In genomic region chr22:17647996-17648395, GRCh38 we compare ENCODE assay signal across 23 cellular contexts. TPM values are rescaled to one million over a fixed set of nuclear protein-coding genes. Genes with fewer than 3 reads are reported as not detected.
DNase-seq lines count a peak whose midpoint lies in the region; ATAC-seq, FAIRE-seq and TF ChIP-seq lines count a peak whose summit lies in the region.
"Had no signal": no experiment of that assay in that cellular context is flagged by ENCODE, and none has a peak within 500 bp of the region (broad histone marks: within the 10 kb centered on the region; RNA-seq: fewer than 3 reads in every experiment).

No MANE protein-coding gene starts in this region.

- peak; percentile 20 for DNase-seq in GM03348 (ENCODE audit: low spot score)
- peak; percentile 43 to 72 for DNase-seq in NOMO-1 (lab: John Stamatoyannopoulos, UW; ENCODE audit: unreplicated experiment in 2 of 2)
- no peak for DNase-seq in adipocyte (ENCODE audit: low read depth)
- no peak for DNase-seq in CD4-positive, alpha-beta T cell
- no peak for DNase-seq in hypothalamus (lab: John Stamatoyannopoulos, UW)
- no peak for DNase-seq in small intestine
- DNase-seq: activated T-cell treated with anti-CD3 and anti-CD28 coated beads, Interleukin-2, amount 50 U/mL, for 4 hours; CD4-positive, CD25-positive, alpha-beta regulatory T cell; effector memory CD8-positive, alpha-beta T cell; EL; midbrain; NCI-H146; NCI-H2171; NCI-H526; stimulated activated naive CD4-positive, alpha-beta T cell treated with Interleukin-2 at 50 U/mL for 16 hours had no signal

- H3K27ac ChIP-seq in neutrophil = peak overlapping the region; percentile 65
- no peak overlapping the region for H3K27ac ChIP-seq in CD4-positive, alpha-beta T cell (ENCODE audit: low read depth, low read length)
- H3K27ac ChIP-seq in small intestine (ENCODE audit: low read depth in 1 of 2, low read length in 1 of 2) = no peak overlapping the region
- H3K27ac ChIP-seq: gastroesophageal sphincter had no signal

- peak overlapping the region; percentile 66 for H3K9ac ChIP-seq in adipocyte (ENCODE audit: low read length)

- TF ChIP-seq CTCF in neutrophil (IDR thresholded peaks at IDR 0.05) = no peak
- no peak for TF ChIP-seq CTCF in CD4-positive, alpha-beta T cell (IDR thresholded peaks at IDR 0.05)

- ATAC-seq in CD4-positive, alpha-beta T cell (ENCODE audit: poor library complexity) = no peak
- ATAC-seq: activated T-cell treated with anti-CD3 and anti-CD28 coated beads, Interleukin-2, amount 50 U/mL, for 4 hours; effector memory CD8-positive, alpha-beta T cell; esophagus mucosa; gastroesophageal sphincter; sciatic nerve had no signal

- H3K27me3 ChIP-seq in adipocyte (replicated peaks; ENCODE audit: control insufficient read depth, insufficient read depth, low read length) (no peaks in the 10 kb centered on the region), neutrophil (no peaks in the 10 kb centered on the region), small intestine (ENCODE audit: control insufficient read depth in 2 of 2, insufficient read depth in 2 of 2, low read length in 2 of 2) (no peaks in the 10 kb centered on the region)
- no peaks in the 10 kb centered on the region for H3K27me3 ChIP-seq in CD4-positive, alpha-beta T cell (ENCODE audit: control insufficient read depth, insufficient read depth, low read length)
- H3K27me3 ChIP-seq: gastroesophageal sphincter had no signal

- intact Hi-C loops in CD4-positive, alpha-beta T cell (cut with DNase I, micrococcal nuclease) = no loop called here

- H3K36me3 ChIP-seq in adipocyte (ENCODE audit: control insufficient read depth, insufficient read depth, low read length, severe bottlenecking) = peaks cover 5% of the 10 kb centered on the region
- no peaks in the 10 kb centered on the region for H3K36me3 ChIP-seq in neutrophil
- peaks cover 2 to 5% of the 10 kb centered on the region in 2 donors for H3K36me3 ChIP-seq in small intestine (ENCODE audit: control insufficient read depth in 2 of 2, insufficient read depth in 2 of 2, low read length in 2 of 2)

- no peak overlapping the region for H3K27ac Mint-ChIP-seq in CD4-positive, alpha-beta T cell
- H3K27ac Mint-ChIP-seq: effector memory CD8-positive, alpha-beta T cell; nephron had no signal

- CTCF ChIA-PET in CD4-positive, alpha-beta T cell (lab: Charles Lee) = no interaction called here

- H3K4me1 Mint-ChIP-seq in CD4-positive, alpha-beta T cell (ENCODE audit: low read depth) = peaks cover 7% of the 10 kb centered on the region
- H3K4me1 Mint-ChIP-seq: nephron had no signal

- H3K4me3 Mint-ChIP-seq in CD4-positive, alpha-beta T cell = no peak overlapping the region
- H3K4me3 Mint-ChIP-seq: activated T-cell treated with anti-CD3 and anti-CD28 coated beads, Interleukin-2, amount 50 U/mL, for 4 hours; CD4-positive, CD25-positive, alpha-beta regulatory T cell; effector memory CD8-positive, alpha-beta T cell; nephron had no signal

- H3K4me1 ChIP-seq in adipocyte (ENCODE audit: control insufficient read depth, insufficient read depth, low read length) (peaks cover 27% of the 10 kb centered on the region), neutrophil (ENCODE audit: control insufficient read depth in 1 of 2, insufficient read depth in 1 of 2, low read depth in 1 of 2, low read length in 1 of 2) (peaks cover 27 to 36% of the 10 kb centered on the region in 2 experiments), small intestine (ENCODE audit: control insufficient read depth in 2 of 2, insufficient read depth in 1 of 2, low read depth in 1 of 2, low read length in 1 of 2) (no peaks in the 10 kb centered on the region)
- H3K4me1 ChIP-seq: gastroesophageal sphincter had no signal

- no peaks in the 10 kb centered on the region for H3K9me3 Mint-ChIP-seq in CD4-positive, alpha-beta T cell
- H3K9me3 Mint-ChIP-seq: activated T-cell treated with anti-CD3 and anti-CD28 coated beads, Interleukin-2, amount 50 U/mL, for 4 hours; CD4-positive, CD25-positive, alpha-beta regulatory T cell; effector memory CD8-positive, alpha-beta T cell; nephron had no signal

- whole genome bisulfite sequencing in small intestine, 3 donors = 85 to 90% (median 89%) methylated on average over 5 of the region's 5 CpGs

- H3K9me3 ChIP-seq in adipocyte (ENCODE audit: control insufficient read depth, low read length) = no peaks in the 10 kb centered on the region
- no peaks in the 10 kb centered on the region for H3K9me3 ChIP-seq in neutrophil
- H3K9me3 ChIP-seq in CD4-positive, alpha-beta T cell (ENCODE audit: control insufficient read depth, low read length) = no peaks in the 10 kb centered on the region
- H3K9me3 ChIP-seq in small intestine (ENCODE audit: control insufficient read depth, low read depth) = no peaks in the 10 kb centered on the region
- H3K9me3 ChIP-seq: gastroesophageal sphincter had no signal

- POLR2A ChIA-PET in CD4-positive, alpha-beta T cell (lab: Charles Lee) = no interaction called here

- H3K36me3 Mint-ChIP-seq in CD4-positive, alpha-beta T cell (ENCODE audit: low read depth) = peaks cover 11% of the 10 kb centered on the region

- H3K4me3 ChIP-seq in adipocyte (ENCODE audit: low read length) = peak overlapping the region; percentile 35
- H3K4me3 ChIP-seq in neutrophil (ENCODE audit: low read depth in 1 of 2, low read length in 1 of 2) = no peak overlapping the region
- no peak overlapping the region for H3K4me3 ChIP-seq in small intestine (ENCODE audit: low read depth in 1 of 2, low read length in 2 of 2)
- H3K4me3 ChIP-seq: gastroesophageal sphincter had no signal

- FAIRE-seq in small intestine (lab: Jason Lieb, UNC) = no peak
- FAIRE-seq: colon, GM19239, islet of Langerhans had no signal

- H3K27me3 Mint-ChIP-seq in CD4-positive, alpha-beta T cell = no peaks in the 10 kb centered on the region
- H3K27me3 Mint-ChIP-seq: CD4-positive, CD25-positive, alpha-beta regulatory T cell; effector memory CD8-positive, alpha-beta T cell had no signal

RNA-seq across cellular contexts. Expression of gene BCL2L13, which starts 9.4 kb away (rescaled TPM):
- total RNA-seq in CD4-positive, alpha-beta T cell = 10 to 100 TPM in 1 of 2 experiments, 1 to 10 TPM in 1; 8.1 to 10.0 TPM
- polyA plus RNA-seq in small intestine = 10 to 100 TPM; 15.1 to 25.2 (median 16.1) TPM

RNA-seq across cellular contexts. Expression of gene ATP6V1E1, which starts 19.4 kb away (rescaled TPM):
- 10 to 100 TPM; 48.4 to 50.8 TPM for total RNA-seq in CD4-positive, alpha-beta T cell
- polyA plus RNA-seq in small intestine = 100 to 1,000 TPM; 104 to 131 (median 104) TPM

Comparison
In these comparisons a context has a peak if more than half of its experiments do, and no peak if none do; other contexts are left out.
1. DNase-seq: peak in GM03348 (single experiment) and NOMO-1 (2 of 2); none in adipocyte (single experiment), CD4-positive, alpha-beta T cell (0 of 10), hypothalamus (0 of 51) and small intestine (single experiment).